Comparison of ENCODE assay signal across 7 cellular contexts in genomic region chr14:102318781-102319276, GRCh38. TPM values are rescaled to one million over a fixed set of nuclear protein-coding genes. Genes with fewer than 3 reads are reported as not detected.
DNase-seq lines count a peak whose midpoint lies in the region; ATAC-seq and TF ChIP-seq lines count a peak whose summit lies in the region.

No MANE protein-coding gene starts in this region.

- H3K36me3 Mint-ChIP-seq in HFFc6 (ENCODE audit: low read depth) = no peaks in the 10 kb centered on the region
- peaks cover 4% of the 10 kb centered on the region for H3K36me3 Mint-ChIP-seq in activated CD8-positive, alpha-beta T cell treated with anti-CD3 and anti-CD28 coated beads, Interleukin-2, amount 10 ng/mL, durations not matched to agents 7 days and 5 days (ENCODE audit: low read depth)
- peaks cover 4 to 5% of the 10 kb centered on the region in 2 donors for H3K36me3 Mint-ChIP-seq in stimulated activated naive B cell treated with anti-CD40 and anti-IgM and Interleukin-4, amounts not matched to agents 10 μg/mL and 1 μg/mL and 100 μg/mL, for 72 hours

- TF ChIP-seq CTCF in HFFc6 (IDR thresholded peaks at IDR 0.05) = no peak

- H3K4me1 ChIP-seq in iPS-18a (ENCODE audit: control insufficient read depth, low read depth, low read length) = peaks cover 11% of the 10 kb centered on the region

- H3K4me3 Mint-ChIP-seq in HFFc6 = peak overlapping the region; percentile 98
- H3K4me3 Mint-ChIP-seq in activated CD8-positive, alpha-beta T cell treated with anti-CD3 and anti-CD28 coated beads, Interleukin-2, amount 10 ng/mL, durations not matched to agents 7 days and 5 days = peak overlapping the region; percentile 84
- peak overlapping the region; percentile 94 to 98 for H3K4me3 Mint-ChIP-seq in stimulated activated naive B cell treated with anti-CD40 and anti-IgM and Interleukin-4, amounts not matched to agents 10 μg/mL and 1 μg/mL and 100 μg/mL, for 72 hours

- peaks cover 23% of the 10 kb centered on the region for H3K27me3 ChIP-seq in iPS-18a (ENCODE audit: control insufficient read depth, insufficient read depth, low read length)

- H3K36me3 ChIP-seq in iPS-18a (ENCODE audit: control insufficient read depth, low read depth, low read length) = no peaks in the 10 kb centered on the region

- ATAC-seq in activated CD8-positive, alpha-beta T cell treated with anti-CD3 and anti-CD28 coated beads, Interleukin-2, amount 10 ng/mL, durations not matched to agents 7 days and 5 days = no peak
- ATAC-seq in stimulated activated naive B cell treated with anti-CD40 and anti-IgM and Interleukin-4, amounts not matched to agents 10 μg/mL and 1 μg/mL and 100 μg/mL, for 72 hours (replicated peaks) = no peak
- ATAC-seq in GM21717 (IDR thresholded peaks at IDR 0.05; ENCODE audit: unreplicated experiment) (no peak), HG03565 (IDR thresholded peaks at IDR 0.05; ENCODE audit: unreplicated experiment) (no peak)

- no peaks in the 10 kb centered on the region for H3K9me3 Mint-ChIP-seq in HFFc6
- no peaks in the 10 kb centered on the region for H3K9me3 Mint-ChIP-seq in activated CD8-positive, alpha-beta T cell treated with anti-CD3 and anti-CD28 coated beads, Interleukin-2, amount 10 ng/mL, durations not matched to agents 7 days and 5 days (ENCODE audit: insufficient read depth)
- H3K9me3 Mint-ChIP-seq in stimulated activated naive B cell treated with anti-CD40 and anti-IgM and Interleukin-4, amounts not matched to agents 10 μg/mL and 1 μg/mL and 100 μg/mL, for 72 hours = peaks cover 0 to 2% of the 10 kb centered on the region in 2 donors

- peaks cover 7% of the 10 kb centered on the region for H3K27me3 Mint-ChIP-seq in HFFc6 (ENCODE audit: insufficient read depth)
- no peaks in the 10 kb centered on the region for H3K27me3 Mint-ChIP-seq in activated CD8-positive, alpha-beta T cell treated with anti-CD3 and anti-CD28 coated beads, Interleukin-2, amount 10 ng/mL, durations not matched to agents 7 days and 5 days (ENCODE audit: low read depth)
- H3K27me3 Mint-ChIP-seq in stimulated activated naive B cell treated with anti-CD40 and anti-IgM and Interleukin-4, amounts not matched to agents 10 μg/mL and 1 μg/mL and 100 μg/mL, for 72 hours = peaks cover 4 to 6% of the 10 kb centered on the region in 2 donors

- peak overlapping the region; percentile 98 for H3K27ac Mint-ChIP-seq in HFFc6
- peak overlapping the region; percentile 91 for H3K27ac Mint-ChIP-seq in activated CD8-positive, alpha-beta T cell treated with anti-CD3 and anti-CD28 coated beads, Interleukin-2, amount 10 ng/mL, durations not matched to agents 7 days and 5 days
- peak overlapping the region; percentile 99 for H3K27ac Mint-ChIP-seq in stimulated activated naive B cell treated with anti-CD40 and anti-IgM and Interleukin-4, amounts not matched to agents 10 μg/mL and 1 μg/mL and 100 μg/mL, for 72 hours

- H3K4me1 Mint-ChIP-seq in HFFc6 (ENCODE audit: low read depth) = peaks cover 67% of the 10 kb centered on the region
- H3K4me1 Mint-ChIP-seq in activated CD8-positive, alpha-beta T cell treated with anti-CD3 and anti-CD28 coated beads, Interleukin-2, amount 10 ng/mL, durations not matched to agents 7 days and 5 days (ENCODE audit: low read depth) = peaks cover 61% of the 10 kb centered on the region
- H3K4me1 Mint-ChIP-seq in stimulated activated naive B cell treated with anti-CD40 and anti-IgM and Interleukin-4, amounts not matched to agents 10 μg/mL and 1 μg/mL and 100 μg/mL, for 72 hours = peaks cover 42 to 75% of the 10 kb centered on the region in 2 donors

- CTCF ChIA-PET in activated CD8-positive, alpha-beta T cell treated with anti-CD3 and anti-CD28 coated beads, Interleukin-2, amount 10 ng/mL, durations not matched to agents 7 days and 5 days (lab: Charles Lee) = interaction anchor here (1.1 to 2.5 kb wide), 5 partner anchors 16 to 200 kb away, joined by 3 to 10 read pairs (median 3); partner anchors contain the start of genes CINP and TECPR2

- POLR2A ChIA-PET in activated CD8-positive, alpha-beta T cell treated with anti-CD3 and anti-CD28 coated beads, Interleukin-2, amount 10 ng/mL, durations not matched to agents 7 days and 5 days (lab: Charles Lee) = interaction anchor here (0.7 to 4.3 kb wide), 4 partner anchors 13 to 231 kb away, joined by 3 to 19 read pairs (median 4); partner anchors contain the start of genes CINP, MOK and TECPR2

- DNase-seq in HFFc6 = no peak
- DNase-seq in activated CD8-positive, alpha-beta T cell treated with anti-CD3 and anti-CD28 coated beads, Interleukin-2, amount 10 ng/mL, durations not matched to agents 7 days and 5 days = no peak
- no peak for DNase-seq in stimulated activated naive B cell treated with anti-CD40 and anti-IgM and Interleukin-4, amounts not matched to agents 10 μg/mL and 1 μg/mL and 100 μg/mL, for 72 hours
- no peak for DNase-seq in central memory CD4-positive, alpha-beta T cell

- H3K4me3 ChIP-seq in iPS-18a (ENCODE audit: low read length) = peak overlapping the region; percentile 74

- H3K9ac ChIP-seq in iPS-18a (ENCODE audit: low read length) = peak overlapping the region; percentile 66

- H3K9me3 ChIP-seq in iPS-18a (ENCODE audit: control insufficient read depth, low read depth, low read length) = no peaks in the 10 kb centered on the region

- no peak overlapping the region for H3K27ac ChIP-seq in iPS-18a (ENCODE audit: low read length)

RNA-seq across cellular contexts. Expression of gene ZNF839, which starts 0.7 kb away (rescaled TPM):
- total RNA-seq in HFFc6 (2021; fragmentation: NEBNext Ultra II Directional; extraction: Animal tissue kit (Norgen Biotek cat#: 25700)) = 1 to 10 TPM; 6.7 to 8.3 (median 8.0) TPM
- total RNA-seq in activated CD8-positive, alpha-beta T cell treated with anti-CD3 and anti-CD28 coated beads, Interleukin-2, amount 10 ng/mL, durations not matched to agents 7 days and 5 days = 10 to 100 TPM; 18.1 to 18.4 TPM

RNA-seq across cellular contexts. Expression of gene MOK, which starts 13.9 kb away (rescaled TPM):
- total RNA-seq in HFFc6 (2021; fragmentation: NEBNext Ultra II Directional; extraction: Animal tissue kit (Norgen Biotek cat#: 25700)) = 10 to 100 TPM; 11.5 to 18.7 (median 14.8) TPM
- total RNA-seq in activated CD8-positive, alpha-beta T cell treated with anti-CD3 and anti-CD28 coated beads, Interleukin-2, amount 10 ng/mL, durations not matched to agents 7 days and 5 days = 1 to 10 TPM; 3.3 to 4.1 TPM

RNA-seq across cellular contexts. Expression of gene CINP, which starts 43.9 kb away (rescaled TPM):
- 10 to 100 TPM; 58.9 to 65.7 (median 62.4) TPM for total RNA-seq in HFFc6 (2021; fragmentation: NEBNext Ultra II Directional; extraction: Animal tissue kit (Norgen Biotek cat#: 25700))
- total RNA-seq in activated CD8-positive, alpha-beta T cell treated with anti-CD3 and anti-CD28 coated beads, Interleukin-2, amount 10 ng/mL, durations not matched to agents 7 days and 5 days = 10 to 100 TPM; 31.1 to 33.4 TPM

RNA-seq across cellular contexts. Expression of gene TECPR2, which starts 43.9 kb away (rescaled TPM):
- total RNA-seq in HFFc6 (2021; fragmentation: NEBNext Ultra II Directional; extraction: Animal tissue kit (Norgen Biotek cat#: 25700)) = 10 to 100 TPM; 22.0 to 29.6 (median 26.4) TPM
- 1 to 10 TPM; 8.0 to 9.4 TPM for total RNA-seq in activated CD8-positive, alpha-beta T cell treated with anti-CD3 and anti-CD28 coated beads, Interleukin-2, amount 10 ng/mL, durations not matched to agents 7 days and 5 days
